9 cellular contexts compared by ENCODE assay signal in the genomic region with DNA sequence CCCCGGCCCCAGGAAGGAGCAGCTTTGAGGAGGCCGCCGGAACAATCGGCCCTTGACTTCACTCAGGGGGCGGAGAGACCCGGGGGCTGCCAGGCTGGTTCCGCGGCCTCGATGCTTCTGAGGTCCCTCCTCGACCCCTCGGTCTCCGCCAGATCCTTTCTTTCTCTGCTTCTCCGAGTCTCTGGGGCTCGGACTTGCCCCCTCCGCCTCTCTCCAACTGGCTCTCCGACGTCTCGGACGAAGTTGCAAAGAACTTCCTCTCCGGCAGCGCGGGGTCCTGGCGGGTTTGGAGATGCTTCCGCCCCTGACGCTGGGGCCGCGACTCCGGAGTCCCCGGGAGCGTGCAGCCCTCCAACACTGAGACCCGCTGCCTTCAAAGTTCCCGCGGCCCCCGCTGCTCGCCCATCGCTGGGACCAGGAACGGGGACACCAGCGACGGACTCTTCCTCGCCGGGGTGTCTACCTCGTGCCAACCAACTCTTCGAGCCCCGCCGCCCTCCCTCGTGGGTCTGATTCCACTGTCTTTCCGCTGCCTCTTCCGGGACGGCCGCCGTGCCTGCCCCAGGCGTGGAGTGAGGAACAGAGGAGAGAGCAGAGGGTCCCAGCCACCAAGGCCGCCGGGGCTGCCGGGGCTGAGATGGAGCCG. TPM values are rescaled to one million over a fixed set of nuclear protein-coding genes. Genes with fewer than 3 reads are reported as not detected.
DNase-seq lines count a peak whose midpoint lies in the region; ATAC-seq lines count a peak whose summit lies in the region.
"Had no signal": no experiment of that assay in that cellular context is flagged by ENCODE, and none has a peak within 500 bp of the region (broad histone marks: within the 10 kb centered on the region; RNA-seq: fewer than 3 reads in every experiment).

No MANE protein-coding gene starts in this region.

- no peak overlapping the region for H3K27ac Mint-ChIP-seq in CD4-positive, CD25-positive, alpha-beta regulatory T cell
- no peak overlapping the region for H3K27ac Mint-ChIP-seq in T-helper 17 cell

- H3K36me3 ChIP-seq in CD4-positive, CD25-positive, alpha-beta regulatory T cell (ENCODE audit: control insufficient read depth, insufficient read depth, low read length) = no peaks in the 10 kb centered on the region
- H3K36me3 ChIP-seq in mesodermal cell (ENCODE audit: control insufficient read depth, insufficient read depth, low read length) = no peaks in the 10 kb centered on the region
- H3K36me3 ChIP-seq: SJCRH30 had no signal

- DNase-seq in CD4-positive, CD25-positive, alpha-beta regulatory T cell = no peak
- DNase-seq in T-helper 17 cell = no peak
- DNase-seq in RPMI8226 = no peak
- no peak for DNase-seq in NCI-H524 treated with DMSO at 0.1 percent for 48 hours (lab: John Stamatoyannopoulos, UW)

- H3K27me3 Mint-ChIP-seq in CD4-positive, CD25-positive, alpha-beta regulatory T cell = peaks cover 89% of the 10 kb centered on the region
- H3K27me3 Mint-ChIP-seq in T-helper 17 cell = peaks cover 88% of the 10 kb centered on the region

- H3K36me3 Mint-ChIP-seq in CD4-positive, CD25-positive, alpha-beta regulatory T cell = no peaks in the 10 kb centered on the region
- H3K36me3 Mint-ChIP-seq in T-helper 17 cell (ENCODE audit: low read depth) = peaks cover 8% of the 10 kb centered on the region

- peaks cover 55% of the 10 kb centered on the region for H3K27me3 ChIP-seq in CD4-positive, CD25-positive, alpha-beta regulatory T cell (ENCODE audit: control insufficient read depth, insufficient read depth, low read length)
- H3K27me3 ChIP-seq: SJCRH30 had no signal

- no peak overlapping the region for H3K4me3 ChIP-seq in CD4-positive, CD25-positive, alpha-beta regulatory T cell (ENCODE audit: low read depth, low read length)
- H3K4me3 ChIP-seq in mesodermal cell (ENCODE audit: extremely low read depth, insufficient read depth, low read length, poor library complexity, severe bottlenecking) = peak overlapping the region; percentile 28

- WGBS in mesodermal cell (ENCODE audit: insufficient coverage in 2 of 2), 2 experiments = 1 to 3% methylated on average over 51 to 54 of the region's 56 CpGs

- no peak overlapping the region for H3K27ac ChIP-seq in CD4-positive, CD25-positive, alpha-beta regulatory T cell (ENCODE audit: insufficient read depth, low read length, poor library complexity, severe bottlenecking)
- no peak overlapping the region for H3K27ac ChIP-seq in mesodermal cell (ENCODE audit: low read depth, low read length, severe bottlenecking)

- H3K4me3 Mint-ChIP-seq in CD4-positive, CD25-positive, alpha-beta regulatory T cell = peak overlapping the region in 3 of 4 donors; percentile 21 to 69 (median 53)
- H3K4me3 Mint-ChIP-seq in T-helper 17 cell = peak overlapping the region; percentile 82

- H3K9me3 Mint-ChIP-seq in CD4-positive, CD25-positive, alpha-beta regulatory T cell = peaks cover 0 to 18% (median 0%) of the 10 kb centered on the region in 7 donors

- H3K4me1 ChIP-seq in CD4-positive, CD25-positive, alpha-beta regulatory T cell (ENCODE audit: control insufficient read depth, insufficient read depth, low read length, poor library complexity, severe bottlenecking) = peaks cover 53% of the 10 kb centered on the region
- peaks cover 26% of the 10 kb centered on the region for H3K4me1 ChIP-seq in mesodermal cell (ENCODE audit: control insufficient read depth, insufficient read depth, low read length, poor library complexity, severe bottlenecking)

- H3K4me1 Mint-ChIP-seq in CD4-positive, CD25-positive, alpha-beta regulatory T cell = peaks cover 0 to 58% (median 20%) of the 10 kb centered on the region in 4 donors
- H3K4me1 Mint-ChIP-seq in T-helper 17 cell = peaks cover 24% of the 10 kb centered on the region

- H3K9me3 ChIP-seq in CD4-positive, CD25-positive, alpha-beta regulatory T cell (ENCODE audit: control insufficient read depth in 2 of 2, low read length in 2 of 2) = peaks cover 4 to 16% of the 10 kb centered on the region in 2 experiments
- H3K9me3 ChIP-seq in T-helper 17 cell (ENCODE audit: control insufficient read depth, low read length, poor library complexity, severe bottlenecking) = peaks cover 3% of the 10 kb centered on the region
- no peaks in the 10 kb centered on the region for H3K9me3 ChIP-seq in mesodermal cell (ENCODE audit: control insufficient read depth, low read length)

- ATAC-seq in CD4-positive, CD25-positive, alpha-beta regulatory T cell (ENCODE audit: low read depth in 2 of 2) = no peak
- peak; percentile 0 for ATAC-seq in GM21447 (IDR thresholded peaks at IDR 0.05; ENCODE audit: unreplicated experiment)
- ATAC-seq in T-helper 17 cell = no peak
- ATAC-seq in HG02798 (IDR thresholded peaks at IDR 0.05; ENCODE audit: poor library complexity, unreplicated experiment) = no peak
- ATAC-seq in GM19463 (IDR thresholded peaks at IDR 0.05; ENCODE audit: unreplicated experiment) = no peak

RNA-seq across cellular contexts. Expression of a gene that starts 7.0 kb away (rescaled TPM):
- total RNA-seq in CD4-positive, CD25-positive, alpha-beta regulatory T cell = 0.94 TPM
- polyA plus RNA-seq in CD4-positive, CD25-positive, alpha-beta regulatory T cell = under 1 TPM in 2 of 4 donors, not detected in 2; 0.02 to 0.15 TPM
- 10 to 100 TPM in 1 of 2 donors, not detected in 1; 10.1 TPM for total RNA-seq in T-helper 17 cell
- 0.33 TPM for polyA plus RNA-seq in mesodermal cell (2013, experiment 1 of 2)
- 0.20 TPM for polyA plus RNA-seq in mesodermal cell (2013, experiment 2 of 2)
